ENCODE assay signal across 22 cellular contexts in the genomic region with DNA sequence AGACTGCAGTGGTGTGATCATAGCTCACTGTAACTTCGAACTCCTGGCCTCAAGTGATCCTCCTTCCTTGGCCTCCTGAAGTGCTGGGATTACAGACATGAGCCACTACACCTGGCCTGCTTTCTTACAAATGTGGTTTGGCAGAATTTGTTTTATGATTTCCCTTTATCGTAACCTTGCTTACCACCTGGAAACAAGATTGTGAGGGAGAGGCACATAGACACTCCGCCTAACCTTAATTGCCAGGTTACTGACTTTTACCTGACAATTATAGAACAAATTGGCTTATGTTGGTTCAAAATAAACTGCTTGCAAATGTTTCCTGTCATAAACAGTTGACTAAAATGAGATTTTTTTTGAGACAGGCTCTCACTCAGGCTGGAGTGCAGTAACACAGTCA.
"Had no signal": no experiment of that assay in that cellular context is flagged by ENCODE, and none has a peak within 500 bp of the region (broad histone marks: within the 10 kb centered on the region; RNA-seq: fewer than 3 reads in every experiment).

No MANE protein-coding gene starts in this region.

- H3K27me3 ChIP-seq: colonic mucosa, esophagus muscularis mucosa, foreskin keratinocyte, gastroesophageal sphincter, hepatocyte, left lung had no signal

- H3K36me3 ChIP-seq: colonic mucosa, esophagus muscularis mucosa, gastroesophageal sphincter, heart left ventricle, left lung, lower lobe of right lung had no signal

- H3K9me3 ChIP-seq: colonic mucosa, esophagus muscularis mucosa, gastroesophageal sphincter, heart left ventricle, left lung, lower lobe of right lung had no signal

- H3K4me2 ChIP-seq: hepatocyte had no signal

- H3K27ac ChIP-seq: colonic mucosa, esophagus muscularis mucosa, foreskin keratinocyte, gastroesophageal sphincter, heart left ventricle, hepatocyte, left lung, lower lobe of right lung had no signal

- DNase-seq: colonic mucosa; cortex of kidney; effector CD4-positive, alpha-beta T cell; effector memory CD4-positive, alpha-beta T cell; foreskin keratinocyte; heart left ventricle; hypothalamus; immature natural killer cell; islet precursor cell; kidney; kidney glomerular epithelial cell; left lung; left ventricle myocardium superior; lower lobe of right lung; mesenchymal stem cell; midbrain; naive thymus-derived CD4-positive, alpha-beta T cell had no signal

- H3K79me2 ChIP-seq: hepatocyte had no signal

- H3K4me3 ChIP-seq: colonic mucosa, esophagus muscularis mucosa, gastroesophageal sphincter, heart left ventricle, hepatocyte, left lung, lower lobe of right lung had no signal

- FAIRE-seq: endothelial cell of umbilical vein, frontal cortex, kidney had no signal

- H3K4me1 ChIP-seq: colonic mucosa, esophagus muscularis mucosa, foreskin keratinocyte, gastroesophageal sphincter, heart left ventricle, left lung, lower lobe of right lung had no signal
